ENCODE assay signal across 1 cellular context in the genomic region with DNA sequence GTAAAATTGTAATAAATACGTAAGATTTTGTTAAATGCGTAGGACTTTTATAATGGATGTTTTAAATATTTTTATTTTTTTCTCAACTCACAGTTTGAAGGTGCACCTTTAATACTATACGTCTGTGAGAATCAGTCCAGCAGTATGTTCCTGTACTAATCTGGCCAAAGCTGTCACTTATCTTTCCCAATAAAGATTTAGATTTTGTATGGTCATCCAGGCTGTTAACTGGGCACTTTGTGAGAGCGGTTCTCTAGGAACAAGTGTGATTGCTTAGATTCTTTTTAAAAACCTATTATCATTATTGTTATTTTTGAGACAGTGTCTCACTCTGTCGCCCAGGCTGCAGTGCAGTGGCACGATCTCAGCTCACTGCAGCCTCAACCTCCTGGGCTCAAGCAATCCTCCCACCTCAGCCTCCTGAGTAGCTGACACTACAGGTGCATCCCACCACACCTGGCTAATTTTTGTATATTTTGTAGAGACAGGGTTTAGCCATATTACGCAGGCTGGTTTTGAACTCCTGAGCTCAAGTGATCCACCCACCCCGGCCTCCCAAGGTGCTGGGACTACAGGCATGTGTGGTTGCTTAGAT.
TF ChIP-seq lines count a peak whose summit lies in the region.

No MANE protein-coding gene starts in this region.

TF ChIP-seq in liver, 16 proteins besides CTCF, POLR2A, EP300 and RAD21 (continued from another document):
- no peak for TF ChIP-seq TAF1 (conservative IDR thresholded peaks at IDR 0.05)
